In genomic region chr5:143566139-143566538, GRCh38 we compare ENCODE assay signal across 1 cellular context.
TF ChIP-seq lines count a peak whose summit lies in the region.

No MANE protein-coding gene starts in this region.

TF ChIP-seq in SK-N-SH, 30 proteins besides CTCF, POLR2A, EP300 and RAD21 (continued from another document):
- TF ChIP-seq MEF2A (IDR thresholded peaks at IDR 0.05; ENCODE audit: borderline replicate concordance, low read depth) = no peak
- TF ChIP-seq, protein P1, sequence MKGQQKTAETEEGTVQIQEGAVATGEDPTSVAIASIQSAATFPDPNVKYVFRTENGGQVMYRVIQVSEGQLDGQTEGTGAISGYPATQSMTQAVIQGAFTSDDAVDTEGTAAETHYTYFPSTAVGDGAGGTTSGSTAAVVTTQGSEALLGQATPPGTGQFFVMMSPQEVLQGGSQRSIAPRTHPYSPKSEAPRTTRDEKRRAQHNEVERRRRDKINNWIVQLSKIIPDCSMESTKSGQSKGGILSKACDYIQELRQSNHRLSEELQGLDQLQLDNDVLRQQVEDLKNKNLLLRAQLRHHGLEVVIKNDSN (IDR thresholded peaks at IDR 0.05; ENCODE audit: borderline replicate concordance, low read depth) = no peak
- no peak for TF ChIP-seq GATA2 (CRISPR knock-in tag; IDR thresholded peaks at IDR 0.05)
- no peak for TF ChIP-seq RFX5 (IDR thresholded peaks at IDR 0.05; ENCODE audit: low read length)
- TF ChIP-seq NRF1 (IDR thresholded peaks at IDR 0.05; ENCODE audit: low read depth, low read length) = no peak
- TF ChIP-seq FOSL2 (IDR thresholded peaks at IDR 0.05; ENCODE audit: borderline replicate concordance, low read depth) = no peak
- TF ChIP-seq REST (IDR thresholded peaks at IDR 0.05; ENCODE audit: low read depth, low read length) = no peak
